ENCODE assay signal across 19 cellular contexts in the genomic region with DNA sequence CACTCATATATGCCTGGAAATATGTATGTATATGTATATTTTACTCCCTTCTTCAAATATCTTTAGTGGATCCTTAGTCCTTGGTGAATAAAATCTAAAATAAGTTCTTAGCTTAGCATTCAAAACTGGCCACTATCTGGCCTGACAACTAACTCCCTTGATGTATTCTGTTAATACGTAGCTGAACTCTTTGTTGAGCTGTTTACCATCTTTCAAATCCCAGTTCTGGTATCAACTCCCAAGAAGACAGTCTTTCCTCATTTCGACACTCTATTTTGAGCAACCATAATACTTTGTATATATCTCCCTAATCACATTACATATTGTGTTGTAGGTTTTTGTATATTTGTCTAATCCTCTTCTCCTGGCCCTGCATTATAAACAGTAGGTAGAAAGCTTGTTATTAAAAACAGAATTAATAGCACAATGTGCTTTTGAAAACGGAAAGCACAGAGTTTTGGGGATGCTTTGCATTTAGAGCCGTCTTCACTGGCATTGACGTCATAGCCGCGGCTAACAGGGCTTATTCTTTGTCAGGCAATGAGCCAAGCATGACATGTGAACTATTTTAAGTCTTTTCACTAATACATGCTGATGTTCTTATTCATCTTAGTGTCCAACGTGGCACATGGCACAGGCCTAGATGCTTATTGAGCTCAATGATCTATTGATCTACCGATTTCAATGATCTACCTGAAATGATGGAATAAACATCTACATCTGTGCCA. TPM values are rescaled to one million over a fixed set of nuclear protein-coding genes. Genes with fewer than 3 reads are reported as not detected.
DNase-seq lines count a peak whose midpoint lies in the region; ATAC-seq and TF ChIP-seq lines count a peak whose summit lies in the region.
"Had no signal": no experiment of that assay in that cellular context is flagged by ENCODE, and none has a peak within 500 bp of the region (broad histone marks: within the 10 kb centered on the region; RNA-seq: fewer than 3 reads in every experiment).

No MANE protein-coding gene starts in this region.

- H3K4me1 ChIP-seq in right cardiac atrium (ENCODE audit: control insufficient read depth, insufficient read depth, low read length) = peaks cover 4% of the 10 kb centered on the region
- peaks cover 9 to 24% of the 10 kb centered on the region in 2 donors for H3K4me1 ChIP-seq in thoracic aorta (ENCODE audit: control insufficient read depth in 1 of 2, low read depth in 2 of 2)
- H3K4me1 ChIP-seq in gastrocnemius medialis = peaks cover 0 to 6% of the 10 kb centered on the region in 2 donors
- H3K4me1 ChIP-seq: neural progenitor cell, suprapubic skin had no signal

- WGBS in right cardiac atrium = 55% methylated on average over 9 of the region's 9 CpGs

- ATAC-seq in right cardiac atrium (peak; percentile 53 to 63), thoracic aorta (ENCODE audit: insufficient number of reproducible peaks, low FRiP score, low read depth) (peak; percentile 85), gastrocnemius medialis (no peak), GM19023 (IDR thresholded peaks at IDR 0.05; ENCODE audit: unreplicated experiment) (no peak)
- ATAC-seq: sciatic nerve had no signal

- H3K36me3 ChIP-seq in thoracic aorta (no peaks in the 10 kb centered on the region), gastrocnemius medialis (no peaks in the 10 kb centered on the region)
- H3K36me3 ChIP-seq: neural progenitor cell, suprapubic skin had no signal

- no peak for TF ChIP-seq POLR2A in gastrocnemius medialis (IDR thresholded peaks at IDR 0.05)

- no peak for TF ChIP-seq CTCF in thoracic aorta (IDR thresholded peaks at IDR 0.05)
- TF ChIP-seq CTCF in gastrocnemius medialis (IDR thresholded peaks at IDR 0.05 in 4 of 5, conservative IDR thresholded peaks at IDR 0.05 in 1 of 5) = no peak

- DNase-seq in LHCN-M2 (ENCODE audit: low read depth) (peak; percentile 54), brain pericyte (ENCODE audit: low read depth, low spot score) (peak; percentile 55), right cardiac atrium (peak in 2 of 3 donors; percentile 29 to 66), thoracic aorta (ENCODE audit: low spot score) (peak; percentile 14), gastrocnemius medialis (no peak), cerebellar cortex (ENCODE audit: low spot score) (no peak)
- DNase-seq: activated CD4-positive, alpha-beta T cell treated with anti-CD3 and anti-CD28 coated beads for 48 hours; activated naive CD4-positive, alpha-beta T cell; effector CD4-positive, alpha-beta T cell; HFFc6; NCI-H2029; NCI-H524 treated with DMSO at 0.1 percent for 48 hours; stimulated activated CD4-positive, alpha-beta T cell treated with anti-CD3 and anti-CD28 coated beads, Interleukin-2, amount 100 ng/mL, for 48 hours had no signal

- intact Hi-C loops in right cardiac atrium (cut with DNase I) (no loop called here), gastrocnemius medialis (cut with DNase I; ENCODE audit: low total_unique reads) (no loop called here)

- H3K9me3 ChIP-seq in right cardiac atrium (ENCODE audit: control insufficient read depth, low read length) (no peaks in the 10 kb centered on the region), thoracic aorta (no peaks in the 10 kb centered on the region), gastrocnemius medialis (peaks cover 0 to 2% (median 0%) of the 10 kb centered on the region in 3 donors)
- H3K9me3 ChIP-seq: suprapubic skin had no signal

- in situ Hi-C loops in gastrocnemius medialis (cut with MboI; ENCODE audit: low sequenced_read_pairs in 4 of 4) = no loop called here

- H3K27me3 ChIP-seq in right cardiac atrium (ENCODE audit: control insufficient read depth, insufficient read depth) = no peaks in the 10 kb centered on the region
- no peaks in the 10 kb centered on the region for H3K27me3 ChIP-seq in thoracic aorta (replicated peaks; ENCODE audit: insufficient read depth)
- no peaks in the 10 kb centered on the region for H3K27me3 ChIP-seq in gastrocnemius medialis
- H3K27me3 ChIP-seq: neural progenitor cell, suprapubic skin had no signal

- no peak overlapping the region for H3K27ac ChIP-seq in right cardiac atrium (ENCODE audit: low read length)
- H3K27ac ChIP-seq in thoracic aorta = peak overlapping the region in 1 of 2 donors; percentile 70
- no peak overlapping the region for H3K27ac ChIP-seq in gastrocnemius medialis
- H3K27ac ChIP-seq: C4-2B, neural progenitor cell, suprapubic skin had no signal

- H3K4me3 ChIP-seq in right cardiac atrium (ENCODE audit: low read length) (no peak overlapping the region), thoracic aorta (no peak overlapping the region), gastrocnemius medialis (no peak overlapping the region)
- H3K4me3 ChIP-seq: lung, neural progenitor cell, suprapubic skin had no signal

RNA-seq across cellular contexts. Expression of a gene that starts 47.2 kb away (rescaled TPM):
- total RNA-seq in LHCN-M2 (2014; rRNA removed) (46.6 and 51.8 TPM in 2 replicates), right cardiac atrium (100 to 1,000 TPM in 1 of 4 donors, 10 to 100 TPM in 3; 35.8 to 602 (median 51.0) TPM), thoracic aorta (1,000 to 10,000 TPM in 1 of 2 donors, 100 to 1,000 TPM in 1; 821 to 1,207 TPM), gastrocnemius medialis (10 to 100 TPM in 3 of 4 donors, 1 to 10 TPM in 1; 5.1 to 33.6 (median 17.6) TPM)
- polyA plus RNA-seq in LHCN-M2 (2012) = 261 TPM
- 134 TPM for polyA plus RNA-seq in right cardiac atrium

Comparison
In these comparisons a context has a peak if more than half of its experiments do, and no peak if none do; other contexts are left out.
1. DNase-seq: peak in LHCN-M2 (single experiment), brain pericyte (single experiment), right cardiac atrium (2 of 3) and thoracic aorta (single experiment); none in gastrocnemius medialis (0 of 2) and cerebellar cortex (single experiment).
2. ATAC-seq: peak in right cardiac atrium (2 of 2) and thoracic aorta (single experiment); none in gastrocnemius medialis (0 of 2) and GM19023 (single experiment).